15 cellular contexts compared by ENCODE assay signal in the genomic region with DNA sequence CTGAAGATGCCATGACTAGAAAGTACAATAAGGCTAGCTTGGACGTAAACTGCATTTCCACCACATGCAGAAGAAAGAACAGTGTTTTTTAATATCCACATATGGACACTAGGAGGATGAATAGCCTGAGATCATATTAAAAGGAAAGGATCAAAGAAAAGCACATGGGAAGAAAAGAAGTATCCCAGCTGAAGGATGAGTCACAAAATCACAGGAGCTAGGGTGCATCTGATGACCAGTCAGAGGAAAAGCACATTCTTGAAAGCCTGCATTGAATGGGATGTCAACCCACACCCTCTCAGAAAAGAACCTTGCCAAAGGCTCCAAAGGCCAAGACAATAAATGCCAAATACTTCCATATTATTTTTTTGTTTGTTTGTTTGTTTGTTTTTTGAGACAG.
"Had no signal": no experiment of that assay in that cellular context is flagged by ENCODE, and none has a peak within 500 bp of the region (broad histone marks: within the 10 kb centered on the region; RNA-seq: fewer than 3 reads in every experiment).

No MANE protein-coding gene starts in this region.

- H3K36me3 ChIP-seq: left ventricle myocardium inferior, pancreas, sigmoid colon, stomach, upper lobe of right lung had no signal

- DNase-seq: activated CD4-positive, alpha-beta T cell treated with anti-CD3 and anti-CD28 coated beads, Interleukin-2, amount 50 U/mL, for 1 hour; activated naive CD8-positive, alpha-beta T cell treated with anti-CD3 and anti-CD28 coated beads for 36 hours; amygdala; cerebellar nuclear complex; effector memory CD4-positive, alpha-beta T cell; left ventricle myocardium inferior; naive thymus-derived CD8-positive, alpha-beta T cell; pancreas; sigmoid colon; stimulated activated CD4-positive, alpha-beta T cell treated with anti-CD3 and anti-CD28 coated beads, Interleukin-1b, Interleukin-23, amount 100 ng/mL, for 48 hours; stomach; T-helper 9 cell; testis; upper lobe of right lung had no signal

- H3K4me3 ChIP-seq: hepatocyte, left ventricle myocardium inferior, pancreas, sigmoid colon, stomach, testis, upper lobe of right lung had no signal

- H3K27me3 ChIP-seq: hepatocyte, sigmoid colon, testis, upper lobe of right lung had no signal

- H3K27ac ChIP-seq: hepatocyte, left ventricle myocardium inferior, pancreas, sigmoid colon, stomach, testis, upper lobe of right lung had no signal

- H3K4me1 ChIP-seq: left ventricle myocardium inferior, pancreas, sigmoid colon, stomach, testis, upper lobe of right lung had no signal

- FAIRE-seq: pancreas had no signal

- H3K79me2 ChIP-seq: hepatocyte had no signal

- H3K4me2 ChIP-seq: hepatocyte had no signal

- ATAC-seq: naive thymus-derived CD8-positive, alpha-beta T cell; pancreas; upper lobe of right lung had no signal
